In the genomic region with DNA sequence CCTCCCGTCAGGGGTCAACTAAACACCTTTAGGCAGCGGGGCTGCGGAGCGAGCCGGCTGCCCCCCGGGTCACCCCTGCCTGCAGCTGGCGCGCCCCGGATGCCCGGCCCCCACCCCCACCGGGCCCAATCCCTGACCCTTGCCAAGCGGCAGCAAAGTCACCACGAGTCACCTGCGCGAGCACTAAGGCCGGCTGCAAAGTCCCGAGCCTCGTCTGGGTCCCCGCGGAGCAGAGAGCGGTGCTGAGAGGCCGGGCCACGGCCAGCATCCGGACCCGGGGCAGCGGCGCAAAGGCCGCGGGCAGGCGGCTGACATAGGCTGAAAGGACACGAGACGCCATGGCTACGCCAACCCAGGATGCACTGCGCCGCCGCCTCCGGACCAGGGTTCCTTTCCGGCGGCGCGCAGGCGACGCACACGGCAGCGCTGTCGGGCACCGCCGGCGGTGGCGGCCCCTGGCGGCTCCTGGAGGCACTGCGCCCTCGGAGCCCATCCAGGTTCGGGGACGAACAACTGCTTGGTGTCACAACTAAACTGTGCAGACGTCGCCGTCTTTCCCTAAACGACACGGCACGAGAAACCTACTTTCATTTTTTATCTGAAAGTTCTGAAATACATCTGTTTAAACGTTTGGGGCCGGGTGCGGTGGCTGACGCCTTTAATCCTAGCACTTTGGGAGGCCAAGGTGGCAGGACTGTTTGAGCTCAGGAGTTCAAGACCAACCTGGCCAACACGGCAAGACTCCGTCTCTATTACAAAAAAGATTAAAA, we compare ENCODE assay signal across 8 cellular contexts. TPM values are rescaled to one million over a fixed set of nuclear protein-coding genes. Genes with fewer than 3 reads are reported as not detected.
DNase-seq lines count a peak whose midpoint lies in the region; ATAC-seq, FAIRE-seq and TF ChIP-seq lines count a peak whose summit lies in the region.

A gene (minus strand): TSS at position 366 of the 770 bp plus-strand sequence. CDS start 26 bp downstream, at position 340.

- H3K27ac ChIP-seq in adrenal gland = peak within 1 kb of the TSS; percentile 67 to 88 (median 74)
- peak within 1 kb of the TSS; percentile 89 for H3K27ac ChIP-seq in upper lobe of right lung

- H3K4me1 ChIP-seq in adrenal gland (replicated peaks in 1 of 2) (peaks cover 12 to 17% of the 10 kb centered on the region in 2 donors), upper lobe of right lung (peaks cover 12% of the 10 kb centered on the region)

- intact Hi-C loops in adrenal gland (cut with DNase I) (no loop called here), left cardiac atrium (cut with DNase I) (loop anchor here in 1 of 2 donors (1.0 kb wide), 1 partner anchor 39 kb away; a partner anchor contains a TSS), upper lobe of right lung (cut with DNase I) (no loop called here)

- H3K27me3 ChIP-seq in adrenal gland (no peaks in the 10 kb centered on the region), upper lobe of right lung (no peaks in the 10 kb centered on the region)

- DNase-seq in GM12892 (ENCODE audit: insufficient read length) = peak; percentile 87
- DNase-seq in NCI-H1417 (lab: John Stamatoyannopoulos, UW) = peak; percentile 77 to 89 (median 88)
- peak; percentile 80 to 89 (median 86) for DNase-seq in T-helper 1 cell
- DNase-seq in adrenal gland = peak; percentile 88 to 94 (median 92)
- peak; percentile 93 for DNase-seq in left cardiac atrium
- DNase-seq in progenitor cell of endocrine pancreas (ENCODE audit: low spot score, unreplicated experiment) = peak; percentile 87
- peak; percentile 95 for DNase-seq in upper lobe of right lung

- peak within 1 kb of the TSS; percentile 83 for H3K4me3 Mint-ChIP-seq in progenitor cell of endocrine pancreas (ENCODE audit: low read depth)

- 1 to 4% (median 2%) methylated on average over 23 to 67 of the region's 67 CpGs for WGBS in adrenal gland, 4 donors

- peak; percentile 90 for FAIRE-seq in GM12892 (lab: Jason Lieb, UNC)

- peak; percentile 87 to 100 (median 95) for TF ChIP-seq CTCF in adrenal gland (IDR thresholded peaks at IDR 0.05)
- peak; percentile 100 for TF ChIP-seq CTCF in progenitor cell of endocrine pancreas (IDR thresholded peaks at IDR 0.05; ENCODE audit: unreplicated experiment)
- TF ChIP-seq CTCF in upper lobe of right lung (IDR thresholded peaks at IDR 0.05) = peak; percentile 100

- H3K9me3 ChIP-seq in adrenal gland (replicated peaks in 1 of 3) = no peaks in the 10 kb centered on the region
- H3K9me3 ChIP-seq in upper lobe of right lung = no peaks in the 10 kb centered on the region

- peaks cover 5% of the 10 kb centered on the region for H3K4me1 Mint-ChIP-seq in progenitor cell of endocrine pancreas (ENCODE audit: low read depth)

- TF ChIP-seq POLR2A in GM12892 (IDR thresholded peaks at IDR 0.05; ENCODE audit: low read depth, low read length) = peak; percentile 90
- TF ChIP-seq POLR2A in adrenal gland (IDR thresholded peaks at IDR 0.05) = peak in 1 of 2 donors; percentile 54

- peak; percentile 93 for ATAC-seq in HG02763 (IDR thresholded peaks at IDR 0.05; ENCODE audit: unreplicated experiment)
- peak; percentile 98 to 99 for ATAC-seq in left cardiac atrium
- peak; percentile 100 for ATAC-seq in upper lobe of right lung

- peak within 1 kb of the TSS; percentile 77 for H3K27ac Mint-ChIP-seq in progenitor cell of endocrine pancreas

- H3K4me3 ChIP-seq in adrenal gland (peak within 1 kb of the TSS; percentile 81 to 98 (median 94)), upper lobe of right lung (peak within 1 kb of the TSS; percentile 97)

- H3K36me3 Mint-ChIP-seq in progenitor cell of endocrine pancreas (ENCODE audit: insufficient read depth) = peaks cover 11% of the 10 kb centered on the region

- peaks cover 0 to 17% of the 10 kb centered on the region in 2 donors for H3K36me3 ChIP-seq in adrenal gland (replicated peaks in 1 of 2)
- peaks cover 24% of the 10 kb centered on the region for H3K36me3 ChIP-seq in upper lobe of right lung

- H3K9me3 Mint-ChIP-seq in progenitor cell of endocrine pancreas (ENCODE audit: low read depth) = no peaks in the 10 kb centered on the region

- no peaks in the 10 kb centered on the region for H3K27me3 Mint-ChIP-seq in progenitor cell of endocrine pancreas

RNA-seq across cellular contexts. Expression of the gene that starts here (rescaled TPM):
- polyA plus RNA-seq in GM12892 (2012; ENCODE audit: missing spikeins) = 143 TPM
- total RNA-seq in adrenal gland = 100 to 1,000 TPM; 103 to 194 (median 126) TPM
- polyA plus RNA-seq in adrenal gland = 100 to 1,000 TPM in 1 of 3 donors, 10 to 100 TPM in 2; 67.6 to 170 (median 81.6) TPM
- 100 to 1,000 TPM; 445 TPM for total RNA-seq in left cardiac atrium
- 75.9 and 80.2 TPM in 2 replicates for total RNA-seq in progenitor cell of endocrine pancreas
- total RNA-seq in upper lobe of right lung = 49.2 TPM

Comparison
In these comparisons a context has a peak if more than half of its experiments do, and no peak if none do; other contexts are left out.
1. Peak in every context shown above with its lines: DNase-seq, ATAC-seq, H3K4me3 ChIP-seq and H3K27ac ChIP-seq.